Comparison of ENCODE assay signal across 24 cellular contexts in genomic region chr7:113752289-113752688, GRCh38.
DNase-seq lines count a peak whose midpoint lies in the region; ATAC-seq and TF ChIP-seq lines count a peak whose summit lies in the region.
"Had no signal": no experiment of that assay in that cellular context is flagged by ENCODE, and none has a peak within 500 bp of the region (broad histone marks: within the 10 kb centered on the region; RNA-seq: fewer than 3 reads in every experiment).

No MANE protein-coding gene starts in this region.

- CTCF ChIA-PET in HCT116 (lab: Charles Lee) = no interaction called here

- DNase-seq in HCT116 (ENCODE audit: low read depth, low spot score) = no peak
- peak; percentile 46 for DNase-seq in NCI-H69 (lab: John Stamatoyannopoulos, UW)
- DNase-seq in epithelial cell of esophagus (ENCODE audit: low read depth) = no peak
- peak; percentile 31 for DNase-seq in myocyte (ENCODE audit: low read depth)
- no peak for DNase-seq in LoVo (ENCODE audit: low spot score)
- DNase-seq: C1 segment of cervical spinal cord; CD4-positive, alpha-beta memory T cell; COR-L47; DMS79; EL; GDM1; GM23248; NCI-H1048; NCI-H1417; NCI-H1694; NCI-H2029 treated with DMSO at 0.1 percent for 48 hours; NCI-H2171; NCI-H226; NCI-H510A; PC-3 had no signal

- H3K4me2 ChIP-seq in HCT116 (ENCODE audit: low read length) = no peak overlapping the region
- H3K4me2 ChIP-seq: KMS-11 had no signal

- RAD21 ChIA-PET in HCT116 (lab: Charles Lee; ENCODE audit: low non-redundant PET in 1 of 2, low total read pairs in 2 of 2, uncharacterized antibody in 2 of 2, unreplicated experiment in 2 of 2) = no interaction called here

- TF ChIP-seq POLR2A in HCT116 (IDR thresholded peaks at IDR 0.05; ENCODE audit: borderline replicate concordance, extremely low read depth, insufficient read depth, insufficient read length) = no peak

- no peaks in the 10 kb centered on the region for H3K36me3 ChIP-seq in HCT116 (ENCODE audit: control insufficient read depth in 1 of 2, insufficient read depth in 2 of 2, low read length in 2 of 2)

- TF ChIP-seq RAD21 in HCT116 (IDR thresholded peaks at IDR 0.05; ENCODE audit: low read depth) = no peak

- H3K27me3 ChIP-seq in HCT116 (ENCODE audit: insufficient read depth, low read length) = no peaks in the 10 kb centered on the region

- no TSS peak for BruUV-seq in HCT116 (replicated peaks; lab: Mats Ljungman, UMichigan)

- TF ChIP-seq CTCF in HCT116 (IDR thresholded peaks at IDR 0.05 in 2 of 3, conservative IDR thresholded peaks at IDR 0.05 in 1 of 3; ENCODE audit: borderline replicate concordance in 1 of 3, insufficient read depth in 1 of 3, low read depth in 2 of 3, low read length in 2 of 3) = 0 out of 6 replicates have a peak, but pooled peaks of 2 of the 3 experiments have one; percentile 12
- peak; percentile 27 for TF ChIP-seq CTCF in epithelial cell of esophagus (IDR thresholded peaks at IDR 0.05; ENCODE audit: insufficient read depth, low read depth, low read length, missing control alignments)

- no peaks in the 10 kb centered on the region for H3K4me1 ChIP-seq in HCT116 (ENCODE audit: control insufficient read depth in 1 of 2, insufficient read depth in 2 of 2, low read length in 2 of 2)

- POLR2A ChIA-PET in HCT116 (lab: Charles Lee) = no interaction called here

- H3K9me3 ChIP-seq in HCT116 (ENCODE audit: control insufficient read depth in 1 of 2, insufficient read depth in 1 of 2, low read depth in 1 of 2, low read length in 2 of 2) = no peaks in the 10 kb centered on the region

- H3K4me3 ChIP-seq in HCT116 (replicated peaks in 1 of 2; ENCODE audit: low read depth in 1 of 2, low read length in 2 of 2) (no peak overlapping the region), epithelial cell of esophagus (ENCODE audit: low read length) (no peak overlapping the region)
- H3K4me3 ChIP-seq: GM12878, GM23248 had no signal

- no peak overlapping the region for H3K27ac ChIP-seq in HCT116 (ENCODE audit: low read depth, low read length)
- H3K27ac ChIP-seq: GM23248, KMS-11 had no signal

- intact Hi-C loops in HCT116 (cut with micrococcal nuclease) = loop anchor here (10.0 kb wide), 1 partner anchor 57 kb away; no protein-coding TSS in a partner anchor

- H3K9ac ChIP-seq in HCT116 (ENCODE audit: low read length) = no peak overlapping the region
- H3K9ac ChIP-seq: GM23248, KMS-11 had no signal

- H3K79me2 ChIP-seq in HCT116 (ENCODE audit: insufficient read depth, low read length) = no peaks in the 10 kb centered on the region

- H2AFZ ChIP-seq in HCT116 (ENCODE audit: low read depth, low read length, poor library complexity, severe bottlenecking) = no peak overlapping the region
- H2AFZ ChIP-seq: GM23248 had no signal

- H4K20me1 ChIP-seq in HCT116 (ENCODE audit: insufficient read depth) = no peaks in the 10 kb centered on the region

- ATAC-seq in HCT116 (peak; percentile 55; the same call in 1 of the 2 replicates), HG02970 (IDR thresholded peaks at IDR 0.05; ENCODE audit: low FRiP score, unreplicated experiment) (no peak), HG03342 (IDR thresholded peaks at IDR 0.05; ENCODE audit: unreplicated experiment) (no peak)
- ATAC-seq: GM12878, PC-3 had no signal

- no peaks in the 10 kb centered on the region for H3K9me2 ChIP-seq in HCT116 (ENCODE audit: insufficient read depth)

TF ChIP-seq in HCT116, 20 proteins besides CTCF, POLR2A, EP300 and RAD21:
- TF ChIP-seq YY1 (IDR thresholded peaks at IDR 0.05; ENCODE audit: extremely low read depth, insufficient replicate concordance, low read depth, low read length) (no peak), SIN3A (IDR thresholded peaks at IDR 0.05; ENCODE audit: low read depth) (no peak), POLR2AphosphoS5 (IDR thresholded peaks at IDR 0.05; ENCODE audit: low read depth, low read length) (no peak), REST (IDR thresholded peaks at IDR 0.05; ENCODE audit: low read depth) (no peak), TCF7L2 (IDR thresholded peaks at IDR 0.05; ENCODE audit: borderline replicate concordance, extremely low read depth, insufficient read depth, insufficient read length) (no peak), ZFX (IDR thresholded peaks at IDR 0.05) (no peak), FOSL1 (IDR thresholded peaks at IDR 0.05; ENCODE audit: low read depth) (no peak), JUND (IDR thresholded peaks at IDR 0.05) (no peak), CBX3 (IDR thresholded peaks at IDR 0.05; ENCODE audit: low read depth) (no peak), EZH2 (IDR thresholded peaks at IDR 0.05) (no peak), ELF1 (IDR thresholded peaks at IDR 0.05; ENCODE audit: borderline replicate concordance, low read depth) (no peak), ZNF274 (IDR thresholded peaks at IDR 0.05; ENCODE audit: low read depth, low read length) (no peak), CEBPB (IDR thresholded peaks at IDR 0.05; ENCODE audit: low read depth) (no peak), EGR1 (IDR thresholded peaks at IDR 0.05; ENCODE audit: low read depth) (no peak), EZH2phosphoT487 (IDR thresholded peaks at IDR 0.05; ENCODE audit: borderline replicate concordance) (no peak), SRF (IDR thresholded peaks at IDR 0.05; ENCODE audit: low read depth) (no peak)
- TF ChIP-seq, protein P1, sequence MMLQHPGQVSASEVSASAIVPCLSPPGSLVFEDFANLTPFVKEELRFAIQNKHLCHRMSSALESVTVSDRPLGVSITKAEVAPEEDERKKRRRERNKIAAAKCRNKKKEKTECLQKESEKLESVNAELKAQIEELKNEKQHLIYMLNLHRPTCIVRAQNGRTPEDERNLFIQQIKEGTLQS (IDR thresholded peaks at IDR 0.05) = no peak
- TF ChIP-seq, protein P2, sequence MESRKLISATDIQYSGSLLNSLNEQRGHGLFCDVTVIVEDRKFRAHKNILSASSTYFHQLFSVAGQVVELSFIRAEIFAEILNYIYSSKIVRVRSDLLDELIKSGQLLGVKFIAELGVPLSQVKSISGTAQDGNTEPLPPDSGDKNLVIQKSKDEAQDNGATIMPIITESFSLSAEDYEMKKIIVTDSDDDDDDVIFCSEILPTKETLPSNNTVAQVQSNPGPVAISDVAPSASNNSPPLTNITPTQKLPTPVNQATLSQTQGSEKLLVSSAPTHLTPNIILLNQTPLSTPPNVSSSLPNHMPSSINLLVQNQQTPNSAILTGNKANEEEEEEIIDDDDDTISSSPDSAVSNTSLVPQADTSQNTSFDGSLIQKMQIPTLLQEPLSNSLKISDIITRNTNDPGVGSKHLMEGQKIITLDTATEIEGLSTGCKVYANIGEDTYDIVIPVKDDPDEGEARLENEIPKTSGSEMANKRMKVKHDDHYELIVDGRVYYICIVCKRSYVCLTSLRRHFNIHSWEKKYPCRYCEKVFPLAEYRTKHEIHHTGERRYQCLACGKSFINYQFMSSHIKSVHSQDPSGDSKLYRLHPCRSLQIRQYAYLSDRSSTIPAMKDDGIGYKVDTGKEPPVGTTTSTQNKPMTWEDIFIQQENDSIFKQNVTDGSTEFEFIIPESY (IDR thresholded peaks at IDR 0.05; ENCODE audit: extremely low read depth, insufficient replicate concordance, low read length) = no peak
- TF ChIP-seq, protein P3, sequence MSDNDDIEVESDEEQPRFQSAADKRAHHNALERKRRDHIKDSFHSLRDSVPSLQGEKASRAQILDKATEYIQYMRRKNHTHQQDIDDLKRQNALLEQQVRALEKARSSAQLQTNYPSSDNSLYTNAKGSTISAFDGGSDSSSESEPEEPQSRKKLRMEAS (IDR thresholded peaks at IDR 0.05) = no peak

Comparison
In these comparisons a context has a peak if more than half of its experiments do, and no peak if none do; other contexts are left out.
1. DNase-seq: peak in NCI-H69 (single experiment) and myocyte (single experiment); none in HCT116 (single experiment), epithelial cell of esophagus (single experiment) and LoVo (single experiment).